ENCODE assay signal across 9 cellular contexts in the genomic region with DNA sequence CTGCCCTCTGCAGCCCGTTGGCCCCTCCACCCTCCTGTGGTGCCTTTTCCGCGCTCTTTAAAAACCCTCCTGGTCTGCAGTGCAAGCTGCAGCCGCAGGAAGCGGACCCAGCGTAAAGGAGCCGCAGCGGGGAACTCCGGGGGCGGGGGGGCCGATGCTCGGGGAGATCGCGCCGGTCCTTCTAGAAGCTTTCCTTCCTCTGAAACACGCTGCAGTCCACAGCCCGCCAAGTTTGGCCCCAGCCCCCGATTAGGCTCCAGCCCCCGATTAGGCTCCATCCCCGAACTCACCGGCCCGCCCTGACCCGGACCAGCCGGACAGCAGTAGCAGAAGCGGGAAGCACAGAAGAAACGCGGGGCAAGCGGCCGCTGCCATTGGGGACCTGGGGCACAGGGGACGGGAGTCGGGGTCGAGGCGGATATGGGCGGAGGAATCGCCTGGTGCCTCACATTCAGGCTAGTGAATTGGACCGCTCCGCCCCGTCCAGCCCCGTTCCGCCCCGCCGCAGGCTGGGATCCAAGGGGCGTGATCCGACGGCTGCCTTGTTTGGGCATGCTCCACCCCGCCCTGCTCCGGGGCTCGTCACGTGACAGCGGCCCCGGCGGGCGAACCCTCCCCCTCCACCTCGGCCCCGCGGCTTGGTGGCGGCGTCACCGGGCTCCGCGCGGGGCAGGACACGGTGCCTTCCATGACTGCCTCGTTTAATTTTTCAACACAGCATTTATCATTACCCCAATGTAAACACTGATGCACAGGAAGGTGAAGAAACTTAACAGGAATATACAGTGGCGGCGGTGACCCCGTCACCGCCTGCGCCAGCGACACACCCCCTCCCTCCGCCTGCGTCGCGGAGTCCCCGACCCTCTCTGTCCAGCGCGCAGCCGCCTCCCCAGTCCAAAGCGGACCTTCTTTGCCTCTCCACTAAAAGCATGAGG. TPM values are rescaled to one million over a fixed set of nuclear protein-coding genes. Genes with fewer than 3 reads are reported as not detected.
A peak's percentile ranks its signal among the peaks of the same experiment; 100 is the strongest.
DNase-seq lines count a peak whose midpoint lies in the region; ATAC-seq, FAIRE-seq and TF ChIP-seq lines count a peak whose summit lies in the region.
"Had no signal": no experiment of that assay in that cellular context is flagged by ENCODE, and none has a peak within 500 bp of the region (broad histone marks: within the 10 kb centered on the region; RNA-seq: fewer than 3 reads in every experiment).

No MANE protein-coding gene starts in this region.

- H3K4me2 ChIP-seq in H1 (ENCODE audit: insufficient read depth in 1 of 2, low read depth in 2 of 2, low read length in 2 of 2) (peak overlapping the region; percentile 79 to 99), mesendoderm (ENCODE audit: low read length) (peak overlapping the region; percentile 73)

- intact Hi-C loops in CD8-positive, alpha-beta T cell (cut with DNase I, micrococcal nuclease) = loop anchor here (1.0 to 10.0 kb wide), 7 partner anchors 41 to 440 kb away; a partner anchor contains a TSS

- H2BK5ac ChIP-seq in H1 (ENCODE audit: low read depth, low read length) = peak overlapping the region; percentile 20; the same call in 1 of the 2 replicates
- no peak overlapping the region for H2BK5ac ChIP-seq in mesendoderm (ENCODE audit: low read length)

- H3K27me3 ChIP-seq in CD8-positive, alpha-beta T cell (ENCODE audit: insufficient read depth, low read length) = no peaks in the 10 kb centered on the region
- H3K27me3 ChIP-seq in H1 (replicated peaks in 1 of 4; ENCODE audit: control insufficient read depth in 3 of 4, extremely low read depth in 1 of 4, insufficient read depth in 3 of 4, low read length in 3 of 4) (peaks cover 16 to 42% (median 34%) of the 10 kb centered on the region in 4 experiments), mesendoderm (ENCODE audit: insufficient read depth, low read length, poor library complexity) (peaks cover 4% of the 10 kb centered on the region)

- H3K9me3 ChIP-seq in CD8-positive, alpha-beta T cell (ENCODE audit: low read length) = no peaks in the 10 kb centered on the region
- no peaks in the 10 kb centered on the region for H3K9me3 ChIP-seq in H1 (ENCODE audit: insufficient read depth in 2 of 2, low read depth in 1 of 2, low read length in 1 of 2)

- no peak overlapping the region for H4K91ac ChIP-seq in H1 (replicated peaks; ENCODE audit: insufficient read length, low read length)

- H3K79me2 ChIP-seq in H1 (ENCODE audit: control insufficient read depth in 1 of 2, insufficient read depth in 2 of 2, low read length in 2 of 2) (no peaks in the 10 kb centered on the region), mesendoderm (ENCODE audit: control insufficient read depth, insufficient read depth, low read length) (no peaks in the 10 kb centered on the region)

- POLR2A ChIA-PET in CD8-positive, alpha-beta T cell (lab: Charles Lee) = interaction anchor here (1.4 kb wide), 1 partner anchor 25 kb away, joined by 3 read pairs; no protein-coding TSS in a partner anchor
- POLR2A ChIA-PET in H1 (lab: Charles Lee; ENCODE audit: partially characterized antibody) = interaction anchor here (0.9 kb wide), 1 partner anchor 41 kb away, joined by 4 read pairs; a partner anchor contains a TSS

- WGBS in H1 (ENCODE audit: extremely low coverage in 1 of 2, insufficient coverage in 1 of 2, insufficient read length in 1 of 2, insufficient replicate concordance in 2 of 2, low coverage in 1 of 2, low lambda C conversion rate in 2 of 2, missing lambda C conversion rate in 1 of 2), 2 experiments = 1% methylated on average over 57 of the region's 79 CpGs; no CpG with 5 or more reads in 1 of the 2 experiments
- no CpG with 5 or more reads among the region's 79 CpGs for WGBS in mesendoderm (ENCODE audit: extremely low coverage, insufficient coverage, low lambda C conversion rate)

- H3K9me3 Mint-ChIP-seq in CD8-positive, alpha-beta T cell = no peaks in the 10 kb centered on the region

- H3K27me3 Mint-ChIP-seq in CD8-positive, alpha-beta T cell (ENCODE audit: low read depth) = peaks cover 15% of the 10 kb centered on the region

- peak overlapping the region; percentile 92 for H3K27ac Mint-ChIP-seq in CD8-positive, alpha-beta T cell

- H2BK20ac ChIP-seq in H1 (ENCODE audit: low read length) = no peak overlapping the region

- H3K27ac ChIP-seq in CD8-positive, alpha-beta T cell (ENCODE audit: low read depth, low read length) = peak overlapping the region; percentile 36
- H3K27ac ChIP-seq in H1 (ENCODE audit: low read depth, low read length) = no peak overlapping the region; the same call in 1 of the 2 replicates
- no peak overlapping the region for H3K27ac ChIP-seq in mesendoderm (ENCODE audit: low read depth, low read length)

- peak overlapping the region; percentile 92; the same call in 1 of the 2 replicates for H2AFZ ChIP-seq in H1 (ENCODE audit: low read length)

- peaks cover 6% of the 10 kb centered on the region for H3K23me2 ChIP-seq in H1 (ENCODE audit: low read depth, low read length)

- H3K4me3 ChIP-seq in CD8-positive, alpha-beta T cell (ENCODE audit: low read depth, low read length) = peak overlapping the region; percentile 82
- peak overlapping the region; percentile 69 to 76 (median 72) for H3K4me3 ChIP-seq in H1 (ENCODE audit: extremely low read depth in 1 of 4, insufficient read depth in 2 of 4, low read depth in 3 of 4, low read length in 4 of 4)
- peak overlapping the region; percentile 60 for H3K4me3 ChIP-seq in mesendoderm (ENCODE audit: low read length)

- H3K23ac ChIP-seq in H1 (ENCODE audit: insufficient read length) (no peak overlapping the region), mesendoderm (ENCODE audit: low read length) (no peak overlapping the region)

- FAIRE-seq in H1 (lab: Jason Lieb, UNC) = no peak
- FAIRE-seq: islet of Langerhans had no signal

- H4K20me1 ChIP-seq in H1 (replicated peaks in 1 of 2; ENCODE audit: control insufficient read depth in 1 of 2, insufficient read depth in 2 of 2, low read length in 2 of 2) = peaks cover under 1 to 5% of the 10 kb centered on the region in 2 experiments

- CTCF ChIA-PET in CD8-positive, alpha-beta T cell (lab: Charles Lee) = no interaction called here
- CTCF ChIA-PET in H1 (lab: Charles Lee; ENCODE audit: partially characterized antibody) = interaction anchor here (1.0 to 2.7 kb wide), 3 partner anchors 10 to 12 kb away, joined by 4 to 23 read pairs (median 4); no protein-coding TSS in a partner anchor

- no peaks in the 10 kb centered on the region for H3K36me3 ChIP-seq in CD8-positive, alpha-beta T cell (ENCODE audit: insufficient read depth, low read length)
- H3K36me3 ChIP-seq in H1 (ENCODE audit: control insufficient read depth in 2 of 4, insufficient read depth in 4 of 4, low read length in 3 of 4) = no peaks in the 10 kb centered on the region
- H3K36me3 ChIP-seq in mesendoderm (ENCODE audit: control insufficient read depth, insufficient read depth, low read length) = no peaks in the 10 kb centered on the region

- H2BK12ac ChIP-seq in H1 (ENCODE audit: low read depth, low read length) = no peak overlapping the region

- no peak for TF ChIP-seq RAD21 in H1 (IDR thresholded peaks at IDR 0.05 in 1 of 2, conservative IDR thresholded peaks at IDR 0.05 in 1 of 2; ENCODE audit: low read depth in 2 of 2, low read length in 2 of 2)

- H3K9ac ChIP-seq in H1 (replicated peaks in 1 of 4; ENCODE audit: extremely low read depth in 1 of 4, low read depth in 3 of 4, low read length in 3 of 4) (peak overlapping the region in 2 of 4 experiments; percentile 55 to 56; a peak in 4 of 7 replicates), mesendoderm (ENCODE audit: low read length) (peak overlapping the region; percentile 86)

- H4K8ac ChIP-seq in H1 (ENCODE audit: extremely low read depth, insufficient read depth, low read length) (peak overlapping the region; percentile 35), mesendoderm (ENCODE audit: low read depth, low read length) (no peak overlapping the region)

- peak overlapping the region; percentile 90 for H3K4me3 Mint-ChIP-seq in CD8-positive, alpha-beta T cell

- H2BK15ac ChIP-seq in H1 (ENCODE audit: low read length) = no peak overlapping the region
- H2BK15ac ChIP-seq in mesendoderm (replicated peaks; ENCODE audit: low read depth) = no peak overlapping the region

- H3K18ac ChIP-seq in H1 (ENCODE audit: extremely low read depth, low read length) (peak overlapping the region; percentile 76), mesendoderm (ENCODE audit: low read length) (peak overlapping the region; percentile 72)

- H2BK120ac ChIP-seq in H1 (replicated peaks; ENCODE audit: low read depth, low read length) = no peak overlapping the region
- no peak overlapping the region for H2BK120ac ChIP-seq in mesendoderm (ENCODE audit: low read depth, low read length)

- no peak overlapping the region for H3K14ac ChIP-seq in H1 (ENCODE audit: insufficient read length)

- peaks cover 15% of the 10 kb centered on the region for H3K4me1 ChIP-seq in CD8-positive, alpha-beta T cell (ENCODE audit: insufficient read depth, low read length)
- H3K4me1 ChIP-seq in H1 (replicated peaks in 1 of 4; ENCODE audit: control insufficient read depth in 3 of 4, insufficient read depth in 4 of 4, low read length in 3 of 4) (peaks cover 0 to 9% (median 4%) of the 10 kb centered on the region in 4 experiments; a peak in 4 of 7 replicates), mesendoderm (ENCODE audit: control insufficient read depth, low read depth, low read length) (no peaks in the 10 kb centered on the region)

- peak in 1 of 2 experiments; percentile 82; a peak in 2 of 3 replicates for TF ChIP-seq POLR2A in H1 (IDR thresholded peaks at IDR 0.05; ENCODE audit: control extremely low read depth in 1 of 2, low read depth in 2 of 2, low read length in 2 of 2)

- peak; percentile 71 to 90 (median 87) for DNase-seq in CD8-positive, alpha-beta T cell
- DNase-seq in HS-5 (ENCODE audit: low read depth) = peak; percentile 56
- DNase-seq in NOMO-1 (lab: John Stamatoyannopoulos, UW; ENCODE audit: unreplicated experiment in 2 of 2) = peak; percentile 88 to 91
- DNase-seq in activated CD8-positive, alpha-beta memory T cell treated with anti-CD3 and anti-CD28 coated beads for 4 hours (ENCODE audit: low read depth in 2 of 2) = peak; percentile 77 to 82
- peak; percentile 83 to 95 for DNase-seq in H1 (ENCODE audit: low read depth in 1 of 2, low spot score in 2 of 2)
- peak; percentile 94 for DNase-seq in mesendoderm
- DNase-seq in stimulated activated CD8-positive, alpha-beta memory T cell treated with anti-CD3 and anti-CD28 coated beads, Interleukin-12 subunit alpha, Interleukin-12 subunit beta, amount 100 ng/mL, for 1 hour (ENCODE audit: low read depth) = peak; percentile 81

- ATAC-seq in CD8-positive, alpha-beta T cell = peak; percentile 74
- ATAC-seq in GM19467 (IDR thresholded peaks at IDR 0.05; ENCODE audit: unreplicated experiment) = peak; percentile 77

- H4K5ac ChIP-seq in H1 (ENCODE audit: insufficient read length, low read depth, low read length) (peak overlapping the region; percentile 86), mesendoderm (ENCODE audit: low read length) (no peak overlapping the region)

- H2AK5ac ChIP-seq in H1 (ENCODE audit: low read depth, low read length) (no peak overlapping the region), mesendoderm (ENCODE audit: low read length) (no peak overlapping the region)

- H3K79me1 ChIP-seq in H1 (ENCODE audit: low read depth, low read length) = no peaks in the 10 kb centered on the region
- no peaks in the 10 kb centered on the region for H3K79me1 ChIP-seq in mesendoderm (ENCODE audit: low read length)

- no peak overlapping the region for H3K4ac ChIP-seq in H1 (replicated peaks; ENCODE audit: insufficient read length, low read depth, low read length)
- H3K4ac ChIP-seq in mesendoderm (ENCODE audit: low read depth, low read length) = no peak overlapping the region

- no peak for TF ChIP-seq CTCF in CD8-positive, alpha-beta T cell (IDR thresholded peaks at IDR 0.05)
- 0 out of 4 replicates have a peak, but pooled peaks of 1 of the 3 experiments have one; percentile 4 for TF ChIP-seq CTCF in H1 (IDR thresholded peaks at IDR 0.05; ENCODE audit: control extremely low read depth in 1 of 3, insufficient read depth in 1 of 3, low read depth in 1 of 3, low read length in 3 of 3)

- peak overlapping the region; percentile 77 for H3K56ac ChIP-seq in H1 (replicated peaks; ENCODE audit: insufficient read length, low read depth, low read length)
- H3K56ac ChIP-seq in mesendoderm (ENCODE audit: low read length) = peak overlapping the region; percentile 90

- peaks cover 28% of the 10 kb centered on the region for H3K4me1 Mint-ChIP-seq in CD8-positive, alpha-beta T cell (ENCODE audit: low read depth)

- no peak for TF ChIP-seq EP300 in H1 (IDR thresholded peaks at IDR 0.05; ENCODE audit: borderline replicate concordance in 1 of 2, low read depth in 2 of 2, low read length in 2 of 2)

- H3K36me3 Mint-ChIP-seq in CD8-positive, alpha-beta T cell = no peaks in the 10 kb centered on the region

RNA-seq across cellular contexts. Expression of a gene that starts 20.3 kb away (rescaled TPM):
- total RNA-seq in CD8-positive, alpha-beta T cell = not detected
- total RNA-seq in H1 (2021; fragmentation: NEBNext Ultra II Directional; extraction: Animal tissue kit (Norgen Biotek cat#: 25700)) = not detected in 2 replicates
- polyA plus RNA-seq in H1 (2011; rRNA removed) = not detected in 2 replicates
- polyA plus RNA-seq in H1 (2011; cell fraction: cytosol; rRNA removed) = not detected
- not detected for polyA plus RNA-seq in H1 (2011; cell fraction: nucleus; rRNA removed)
- polyA plus RNA-seq in H1 (2012, experiment 1 of 2) = not detected in 4 replicates
- polyA plus RNA-seq in H1 (2012, experiment 2 of 2) = not detected
- polyA plus RNA-seq in H1 (2013, experiment 1 of 2) = not detected
- polyA plus RNA-seq in H1 (2013, experiment 2 of 2) = not detected
- polyA minus RNA-seq in H1 (2011; rRNA and poly(A)+ RNA removed) = not detected in 2 replicates
- not detected for polyA minus RNA-seq in H1 (2011; cell fraction: cytosol; rRNA and poly(A)+ RNA removed)
- polyA minus RNA-seq in H1 (2011; cell fraction: nucleus; rRNA and poly(A)+ RNA removed) = not detected
- polyA plus RNA-seq in mesendoderm (2013, experiment 1 of 2) = not detected
- polyA plus RNA-seq in mesendoderm (2013, experiment 2 of 2) = not detected

RNA-seq across cellular contexts. Expression of a gene that starts 41.3 kb away (rescaled TPM):
- total RNA-seq in CD8-positive, alpha-beta T cell = under 1 TPM; 0.28 to 0.41 TPM
- 0.42 and 0.60 TPM in 2 replicates for total RNA-seq in H1 (2021; fragmentation: NEBNext Ultra II Directional; extraction: Animal tissue kit (Norgen Biotek cat#: 25700))
- 0.32 and 0.42 TPM in 2 replicates for polyA plus RNA-seq in H1 (2011; rRNA removed)
- polyA plus RNA-seq in H1 (2011; cell fraction: cytosol; rRNA removed) = 0.52 TPM
- 1.1 TPM for polyA plus RNA-seq in H1 (2011; cell fraction: nucleus; rRNA removed)
- polyA plus RNA-seq in H1 (2012, experiment 1 of 2) = 0.43 to 0.70 TPM (median 0.55 TPM) in 4 replicates
- 0.04 TPM for polyA plus RNA-seq in H1 (2012, experiment 2 of 2)
- polyA plus RNA-seq in H1 (2013, experiment 1 of 2) = 1.1 TPM
- polyA plus RNA-seq in H1 (2013, experiment 2 of 2) = 0.92 TPM
- polyA minus RNA-seq in H1 (2011; rRNA and poly(A)+ RNA removed) = 0.24 and 0.60 TPM in 2 replicates
- 0.59 TPM for polyA minus RNA-seq in H1 (2011; cell fraction: cytosol; rRNA and poly(A)+ RNA removed)
- 1.2 TPM for polyA minus RNA-seq in H1 (2011; cell fraction: nucleus; rRNA and poly(A)+ RNA removed)
- 1.2 TPM for polyA plus RNA-seq in mesendoderm (2013, experiment 1 of 2)
- polyA plus RNA-seq in mesendoderm (2013, experiment 2 of 2) = 1.2 TPM
